Comparison of ENCODE assay signal across 8 cellular contexts in the genomic region with DNA sequence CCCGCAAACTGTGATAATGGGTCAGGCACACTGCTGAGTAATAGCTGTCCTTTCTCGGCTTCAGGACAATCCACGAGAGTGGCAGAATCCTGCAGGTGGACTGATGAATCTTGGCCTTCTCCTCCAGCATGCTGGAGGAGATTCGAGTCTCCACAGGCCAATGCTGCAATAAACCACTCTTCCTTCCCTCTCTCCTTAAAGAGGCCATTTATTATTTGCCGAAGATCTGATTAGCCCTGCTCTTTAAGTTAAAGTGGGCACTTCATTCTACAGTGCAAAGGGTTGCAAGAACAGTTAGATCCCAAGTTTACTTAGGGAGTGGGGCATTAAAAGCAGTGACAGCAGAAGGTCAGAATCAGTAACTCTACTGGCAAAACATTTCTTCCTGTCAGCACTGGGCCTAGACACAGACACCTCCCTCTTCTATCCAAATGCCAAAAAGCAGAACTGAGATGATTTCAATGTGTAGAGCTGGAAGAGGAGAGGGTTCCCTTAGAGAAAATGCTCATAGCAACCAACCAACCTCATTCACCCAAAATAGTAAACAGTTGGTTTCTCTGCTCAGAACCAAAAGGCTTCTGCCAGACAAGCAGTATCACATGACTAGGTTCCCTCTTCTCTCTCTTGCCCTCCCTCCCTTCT.
DNase-seq lines count a peak whose midpoint lies in the region; ATAC-seq and TF ChIP-seq lines count a peak whose summit lies in the region.

No MANE protein-coding gene starts in this region.

- no peaks in the 10 kb centered on the region for H3K27me3 ChIP-seq in CD4-positive, alpha-beta T cell (ENCODE audit: control insufficient read depth, insufficient read depth, low read length)
- no peaks in the 10 kb centered on the region for H3K27me3 ChIP-seq in upper lobe of right lung

- no peak for DNase-seq in CD4-positive, alpha-beta T cell
- no peak for DNase-seq in left colon
- no peak for DNase-seq in upper lobe of right lung
- no peak for DNase-seq in D341Med (ENCODE audit: low spot score)
- no peak for DNase-seq in activated CD4-positive, alpha-beta T cell treated with anti-CD3 and anti-CD28 coated beads, Interleukin-2, amount 50 U/mL, for 4 hours

- no peaks in the 10 kb centered on the region for H3K27me3 Mint-ChIP-seq in CD4-positive, alpha-beta T cell
- no peaks in the 10 kb centered on the region for H3K27me3 Mint-ChIP-seq in activated T-helper 17 cell treated with anti-CD3 and anti-CD28 coated beads, Interleukin-2, amount 50 U/mL, for 72 hours

- POLR2A ChIA-PET in CD4-positive, alpha-beta T cell (lab: Charles Lee), result interaction anchor here (0.7 kb wide), 1 partner anchor 40 kb away, joined by 3 read pairs; no protein-coding TSS in a partner anchor

- H3K9me3 Mint-ChIP-seq in CD4-positive, alpha-beta T cell, result no peaks in the 10 kb centered on the region
- no peaks in the 10 kb centered on the region for H3K9me3 Mint-ChIP-seq in activated T-helper 17 cell treated with anti-CD3 and anti-CD28 coated beads, Interleukin-2, amount 50 U/mL, for 72 hours

- peaks cover 35% of the 10 kb centered on the region for H3K4me1 ChIP-seq in upper lobe of right lung

- no peak for TF ChIP-seq CTCF in CD4-positive, alpha-beta T cell (IDR thresholded peaks at IDR 0.05)
- TF ChIP-seq CTCF in upper lobe of right lung (IDR thresholded peaks at IDR 0.05), result no peak

- peak overlapping the region; percentile 76 for H3K27ac Mint-ChIP-seq in CD4-positive, alpha-beta T cell
- H3K27ac Mint-ChIP-seq in activated T-helper 17 cell treated with anti-CD3 and anti-CD28 coated beads, Interleukin-2, amount 50 U/mL, for 72 hours, result peak overlapping the region; percentile 80

- CTCF ChIA-PET in CD4-positive, alpha-beta T cell (lab: Charles Lee), result interaction anchor here (1.0 to 1.5 kb wide), 2 partner anchors 20 to 155 kb away, joined by 3 read pairs; no protein-coding TSS in a partner anchor

- no peak overlapping the region for H3K27ac ChIP-seq in CD4-positive, alpha-beta T cell (ENCODE audit: low read depth, low read length)
- peak overlapping the region; percentile 61 for H3K27ac ChIP-seq in upper lobe of right lung

- peaks cover 49% of the 10 kb centered on the region for H3K4me1 Mint-ChIP-seq in CD4-positive, alpha-beta T cell (ENCODE audit: low read depth)
- H3K4me1 Mint-ChIP-seq in activated T-helper 17 cell treated with anti-CD3 and anti-CD28 coated beads, Interleukin-2, amount 50 U/mL, for 72 hours, result peaks cover 21% of the 10 kb centered on the region

- H3K9me3 ChIP-seq in CD4-positive, alpha-beta T cell (ENCODE audit: control insufficient read depth, low read length), result no peaks in the 10 kb centered on the region
- H3K9me3 ChIP-seq in upper lobe of right lung, result no peaks in the 10 kb centered on the region

- no peak overlapping the region for H3K4me3 Mint-ChIP-seq in CD4-positive, alpha-beta T cell
- peak overlapping the region; percentile 29 for H3K4me3 Mint-ChIP-seq in activated T-helper 17 cell treated with anti-CD3 and anti-CD28 coated beads, Interleukin-2, amount 50 U/mL, for 72 hours

- peaks cover 14% of the 10 kb centered on the region for H3K36me3 Mint-ChIP-seq in CD4-positive, alpha-beta T cell (ENCODE audit: low read depth)
- peaks cover 3% of the 10 kb centered on the region for H3K36me3 Mint-ChIP-seq in activated T-helper 17 cell treated with anti-CD3 and anti-CD28 coated beads, Interleukin-2, amount 50 U/mL, for 72 hours (ENCODE audit: low read depth)

- peak; percentile 85 for ATAC-seq in CD4-positive, alpha-beta T cell (ENCODE audit: poor library complexity)
- peak; percentile 88 for ATAC-seq in GM19328 (IDR thresholded peaks at IDR 0.05; ENCODE audit: unreplicated experiment)
- peak; percentile 92 for ATAC-seq in HG03354 (IDR thresholded peaks at IDR 0.05; ENCODE audit: poor library complexity, severe bottlenecking, unreplicated experiment)
- ATAC-seq in activated T-helper 17 cell treated with anti-CD3 and anti-CD28 coated beads, Interleukin-2, amount 50 U/mL, for 72 hours (replicated peaks), result peak; percentile 29
- peak; percentile 57 for ATAC-seq in left colon
- peak; percentile 93 for ATAC-seq in upper lobe of right lung

- peak overlapping the region; percentile 5 for H3K4me3 ChIP-seq in upper lobe of right lung

- intact Hi-C loops in CD4-positive, alpha-beta T cell (cut with DNase I, micrococcal nuclease), result no loop called here
- intact Hi-C loops in left colon (cut with DNase I, micrococcal nuclease) (no loop called here), upper lobe of right lung (cut with DNase I) (no loop called here)

- H3K36me3 ChIP-seq in upper lobe of right lung, result no peaks in the 10 kb centered on the region

Comparison
In these comparisons a context has a peak if more than half of its experiments do, and no peak if none do; other contexts are left out.
1. ATAC-seq: peak in every context shown above with its lines; median percentile 93 in upper lobe of right lung; 92 in HG03354; 88 in GM19328; 85 in CD4-positive, alpha-beta T cell; 57 in left colon; 29 in activated T-helper 17 cell treated with anti-CD3 and anti-CD28 coated beads, Interleukin-2, amount 50 U/mL, for 72 hours.